In genomic region chr11:19711911-19712280, GRCh38 we compare ENCODE assay signal across 7 cellular contexts. TPM values are rescaled to one million over a fixed set of nuclear protein-coding genes. Genes with fewer than 3 reads are reported as not detected.
A peak's percentile ranks its signal among the peaks of the same experiment; 100 is the strongest.
DNase-seq lines count a peak whose midpoint lies in the region; ATAC-seq, FAIRE-seq and TF ChIP-seq lines count a peak whose summit lies in the region.

No MANE protein-coding gene starts in this region.

- 70% methylated on average over 16 of the region's 16 CpGs for WGBS in HepG2 (ENCODE audit: low lambda C conversion rate)

- H3K4me3 ChIP-seq in Karpas-422 (ENCODE audit: low read length): peak overlapping the region; percentile 62
- H3K4me3 ChIP-seq in brain microvascular endothelial cell (ENCODE audit: low read depth, low read length): peak overlapping the region; percentile 61
- peak overlapping the region in 1 of 3 experiments; percentile 65; a peak in 1 of 6 replicates for H3K4me3 ChIP-seq in HepG2 (replicated peaks in 1 of 3; ENCODE audit: insufficient read depth in 1 of 3, low read depth in 2 of 3, low read length in 3 of 3)

- no peak overlapping the region for H3K27ac ChIP-seq in Karpas-422 (ENCODE audit: low read length)
- H3K27ac ChIP-seq in brain microvascular endothelial cell: peak overlapping the region; percentile 80
- H3K27ac ChIP-seq in HepG2 (ENCODE audit: extremely low read length, insufficient read depth, low read length): no peak overlapping the region

- TF ChIP-seq RAD21 in HepG2 (CRISPR knock-in tag; IDR thresholded peaks at IDR 0.05): no peak

- no peak for FAIRE-seq in HepG2 (lab: Jason Lieb, UNC)

- CTCF ChIA-PET in HepG2 (lab: Yijun Ruan, JAX; ENCODE audit: low intra/inter-chr PET ratio, low total read pairs): no interaction called here

- no peaks in the 10 kb centered on the region for H4K20me1 ChIP-seq in Karpas-422 (ENCODE audit: insufficient read depth, low read depth, low read length)
- H4K20me1 ChIP-seq in HepG2 (ENCODE audit: insufficient read depth, low read length): no peaks in the 10 kb centered on the region

- BruUV-seq in HepG2 (replicated peaks; lab: Mats Ljungman, UMichigan): no TSS peak

- TF ChIP-seq POLR2A in HepG2 (IDR thresholded peaks at IDR 0.05; ENCODE audit: insufficient read depth in 1 of 2, low read depth in 2 of 2, low read length in 2 of 2): no peak

- no peaks in the 10 kb centered on the region for H3K9me2 ChIP-seq in Karpas-422 (replicated peaks; ENCODE audit: insufficient read depth, low read length)

- H3K9me3 ChIP-seq in Karpas-422 (ENCODE audit: low read length): no peaks in the 10 kb centered on the region
- H3K9me3 ChIP-seq in HepG2 (ENCODE audit: low read length): no peaks in the 10 kb centered on the region

- POLR2A ChIA-PET in HepG2 (lab: Yijun Ruan, JAX): no interaction called here

- H3K36me3 ChIP-seq in Karpas-422 (ENCODE audit: insufficient read depth, low read length) (no peaks in the 10 kb centered on the region), brain microvascular endothelial cell (replicated peaks) (no peaks in the 10 kb centered on the region), HepG2 (replicated peaks in 1 of 2; ENCODE audit: control insufficient read depth in 1 of 2, insufficient read depth in 2 of 2, low read length in 2 of 2) (no peaks in the 10 kb centered on the region)

- peaks cover 14% of the 10 kb centered on the region for H3K4me1 ChIP-seq in Karpas-422 (ENCODE audit: low read length)
- H3K4me1 ChIP-seq in HepG2 (ENCODE audit: insufficient read depth, low read length): 0 out of 2 replicates have a peak, but pooled peaks cover 7% of the 10 kb centered on the region

- TF ChIP-seq EP300 in HepG2 (IDR thresholded peaks at IDR 0.05; ENCODE audit: low read depth in 2 of 2, low read length in 2 of 2) (no peak), HepG2 (CRISPR knock-in tag; IDR thresholded peaks at IDR 0.05; ENCODE audit: borderline replicate concordance) (no peak)

- H2AFZ ChIP-seq in Karpas-422 (ENCODE audit: low read length) (peak overlapping the region; percentile 75), HepG2 (ENCODE audit: low read length) (no peak overlapping the region)

- DNase-seq in GM20000 (ENCODE audit: low spot score): peak; percentile 15
- DNase-seq in Karpas-422: no peak
- DNase-seq in brain microvascular endothelial cell: no peak
- DNase-seq in HepG2 (ENCODE audit: low spot score): no peak
- peak; percentile 28 for DNase-seq in stimulated activated naive CD8-positive, alpha-beta T cell treated with anti-CD3 and anti-CD28 coated beads, Interleukin-15, Interleukin-2, amounts not matched to agents 100 U/mL and 50 U/mL, for 24 hours
- no peak for DNase-seq in NCI-H2081 (lab: John Stamatoyannopoulos, UW)
- DNase-seq in NCI-H2171 (lab: John Stamatoyannopoulos, UW): no peak

- H3K79me2 ChIP-seq in Karpas-422 (ENCODE audit: low read length) (no peaks in the 10 kb centered on the region), HepG2 (ENCODE audit: insufficient read depth, low read length) (no peaks in the 10 kb centered on the region)

- in situ Hi-C loops in brain microvascular endothelial cell (cut with HindIII; ENCODE audit: low pct_ligation_motif_present, low sequenced_read_pairs): no loop called here
- in situ Hi-C loops in HepG2 (cut with HindIII; ENCODE audit: extremely low pct_ligation_motif_present, low pct_unique_long_range_greater_than_20kb): no loop called here

- H3K4me2 ChIP-seq in Karpas-422 (ENCODE audit: low read depth, low read length, poor library complexity, severe bottlenecking): peak overlapping the region; percentile 72
- peak overlapping the region; percentile 73 for H3K4me2 ChIP-seq in HepG2 (ENCODE audit: low read depth, low read length)

- intact Hi-C loops in HepG2 (cut with micrococcal nuclease; ENCODE audit: unreplicated experiment): no loop called here

- H3K9ac ChIP-seq in Karpas-422 (ENCODE audit: low read length) (peak overlapping the region; percentile 59), HepG2 (ENCODE audit: insufficient read depth, low read depth, low read length) (no peak overlapping the region)

- H3K27me3 ChIP-seq in Karpas-422 (ENCODE audit: low read length) (no peaks in the 10 kb centered on the region), brain microvascular endothelial cell (replicated peaks) (no peaks in the 10 kb centered on the region), HepG2 (ENCODE audit: control insufficient read depth in 1 of 2, insufficient read depth in 2 of 2, low read length in 2 of 2) (peaks cover 2 to 52% of the 10 kb centered on the region in 2 experiments; a peak in 3 of 5 replicates)

- no peak for ATAC-seq in HepG2
- peak; percentile 9 for ATAC-seq in stimulated activated naive CD8-positive, alpha-beta T cell treated with anti-CD3 and anti-CD28 coated beads, Interleukin-15, Interleukin-2, amounts not matched to agents 100 U/mL and 50 U/mL, for 24 hours

- TF ChIP-seq CTCF in GM20000 (IDR thresholded peaks at IDR 0.05; ENCODE audit: extremely low read depth, missing control alignments) (no peak), brain microvascular endothelial cell (IDR thresholded peaks at IDR 0.05; ENCODE audit: low read depth, low read length, missing control alignments) (no peak), HepG2 (CRISPR knock-in tag; IDR thresholded peaks at IDR 0.05) (no peak)

TF ChIP-seq in HepG2, 621 proteins besides CTCF, POLR2A, EP300 and RAD21 (continues in another document):
- TF ChIP-seq CAMTA2 (CRISPR knock-in tag; IDR thresholded peaks at IDR 0.05; ENCODE audit: borderline replicate concordance) (no peak), ZSCAN5A (CRISPR knock-in tag; IDR thresholded peaks at IDR 0.05; ENCODE audit: borderline replicate concordance) (0 out of 2 replicates have a peak, but pooled peaks have one; percentile 7)

RNA-seq across cellular contexts. Expression of gene NAV2, which starts 0.7 kb away (rescaled TPM):
- total RNA-seq in Karpas-422 (2014; rRNA removed; shearing (Covaris generic); ENCODE audit: low replicate concordance): 0.04 TPM in 1 of 2 replicates, not detected in the other
- 9.3 and 17.8 TPM in 2 replicates for total RNA-seq in HepG2 (2016; rRNA removed; fragmentation: Illumina TruSeq; extraction: Trizol)
- total RNA-seq in HepG2 (2016; cell fraction: cytosol; rRNA removed; fragmentation: Illumina TruSeq; extraction: Trizol; ENCODE audit: low read depth): 1.8 and 2.1 TPM in 2 replicates
- total RNA-seq in HepG2 (2016; cell fraction: insoluble cytoplasmic fraction; rRNA removed; fragmentation: Illumina TruSeq; extraction: Trizol): 7.9 and 14.7 TPM in 2 replicates
- 4.4 and 5.0 TPM in 2 replicates for total RNA-seq in HepG2 (2016; cell fraction: membrane; rRNA removed; fragmentation: Illumina TruSeq; extraction: Trizol)
- 16.8 and 17.5 TPM in 2 replicates for total RNA-seq in HepG2 (2016; cell fraction: nucleus; rRNA removed; fragmentation: Illumina TruSeq; extraction: Trizol)
- 31.8 and 34.6 TPM in 2 replicates for polyA plus RNA-seq in HepG2 (2011; rRNA removed)
- 14.2 and 15.5 TPM in 2 replicates for polyA plus RNA-seq in HepG2 (2011; cell fraction: cytosol; rRNA removed)
- 60.9 and 76.1 TPM in 2 replicates for polyA plus RNA-seq in HepG2 (2011; cell fraction: nucleus; rRNA removed)
- 17.0 and 25.6 TPM in 2 replicates for polyA plus RNA-seq in HepG2 (2012)
- 0.25 and 0.33 TPM in 2 replicates for polyA plus RNA-seq in HepG2 (2016; cell fraction: cytosol; fragmentation: Illumina TruSeq; extraction: Trizol; ENCODE audit: low read depth)
- 6.9 and 9.3 TPM in 2 replicates for polyA plus RNA-seq in HepG2 (2016; cell fraction: insoluble cytoplasmic fraction; fragmentation: Illumina TruSeq; extraction: Trizol; ENCODE audit: low read depth)
- polyA plus RNA-seq in HepG2 (2016; cell fraction: membrane; fragmentation: Illumina TruSeq; extraction: Trizol; ENCODE audit: low read depth): 0.58 TPM in 2 replicates
- polyA plus RNA-seq in HepG2 (2016; cell fraction: nucleus; fragmentation: Illumina TruSeq; extraction: Trizol; ENCODE audit: insufficient read depth, low read depth): 14.5 and 14.6 TPM in 2 replicates
- 11.5 and 103 TPM in 2 replicates for polyA minus RNA-seq in HepG2 (2011; rRNA and poly(A)+ RNA removed; ENCODE audit: low replicate concordance)
- 39.2 and 39.5 TPM in 2 replicates for polyA minus RNA-seq in HepG2 (2011; cell fraction: cytosol; rRNA and poly(A)+ RNA removed)
- polyA minus RNA-seq in HepG2 (2011; cell fraction: nucleus; rRNA and poly(A)+ RNA removed): 90.6 and 99.7 TPM in 2 replicates

Comparison
In these comparisons a context has a peak if more than half of its experiments do, and no peak if none do; other contexts are left out.
1. DNase-seq: peak in GM20000 (single experiment) and stimulated activated naive CD8-positive, alpha-beta T cell treated with anti-CD3 and anti-CD28 coated beads, Interleukin-15, Interleukin-2, amounts not matched to agents 100 U/mL and 50 U/mL, for 24 hours (single experiment); none in Karpas-422 (single experiment), brain microvascular endothelial cell (single experiment), HepG2 (single experiment), NCI-H2081 (0 of 2) and NCI-H2171 (single experiment).